1 cellular context compared by ENCODE assay signal in the genomic region with DNA sequence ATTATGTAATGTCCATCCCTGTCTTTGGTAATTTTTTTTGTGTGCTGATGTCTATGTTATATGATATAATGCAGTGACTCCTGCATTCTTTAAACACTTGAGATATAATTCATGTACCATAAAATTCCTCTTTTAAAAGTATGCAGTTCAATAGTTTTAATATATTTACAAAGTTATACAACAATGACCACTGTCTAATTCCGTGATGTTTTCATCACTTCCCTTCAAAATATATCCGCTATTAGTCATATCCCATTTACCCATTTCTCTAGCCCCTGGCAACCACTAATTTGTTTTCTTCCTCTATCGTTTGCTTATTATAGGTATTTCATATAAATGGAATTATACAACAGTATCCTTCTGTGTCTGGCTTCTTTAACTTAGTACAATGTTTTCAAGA.
TF ChIP-seq lines count a peak whose summit lies in the region.

No MANE protein-coding gene starts in this region.

TF ChIP-seq in IMR-90, 13 proteins besides CTCF, POLR2A, EP300 and RAD21:
- TF ChIP-seq NFE2L2 (IDR thresholded peaks at IDR 0.05; ENCODE audit: low read depth, low read length) (no peak), CHD1 (IDR thresholded peaks at IDR 0.05; ENCODE audit: low read depth, low read length) (no peak), RCOR1 (IDR thresholded peaks at IDR 0.05; ENCODE audit: insufficient replicate concordance, low read length) (no peak), FOS (IDR thresholded peaks at IDR 0.05; ENCODE audit: low read depth, low read length) (no peak), MAFK (IDR thresholded peaks at IDR 0.05; ENCODE audit: low read depth, low read length) (no peak), SMC3 (IDR thresholded peaks at IDR 0.05; ENCODE audit: low read depth, low read length) (no peak), CEBPB (IDR thresholded peaks at IDR 0.05; ENCODE audit: low read depth, low read length) (no peak), RFX5 (IDR thresholded peaks at IDR 0.05; ENCODE audit: low read depth, low read length) (no peak), MAZ (IDR thresholded peaks at IDR 0.05; ENCODE audit: borderline replicate concordance, low read depth, low read length) (no peak), MXI1 (IDR thresholded peaks at IDR 0.05; ENCODE audit: borderline replicate concordance, low read depth, low read length) (no peak), BHLHE40 (IDR thresholded peaks at IDR 0.05; ENCODE audit: low read depth, low read length) (no peak)
- TF ChIP-seq, protein P1, sequence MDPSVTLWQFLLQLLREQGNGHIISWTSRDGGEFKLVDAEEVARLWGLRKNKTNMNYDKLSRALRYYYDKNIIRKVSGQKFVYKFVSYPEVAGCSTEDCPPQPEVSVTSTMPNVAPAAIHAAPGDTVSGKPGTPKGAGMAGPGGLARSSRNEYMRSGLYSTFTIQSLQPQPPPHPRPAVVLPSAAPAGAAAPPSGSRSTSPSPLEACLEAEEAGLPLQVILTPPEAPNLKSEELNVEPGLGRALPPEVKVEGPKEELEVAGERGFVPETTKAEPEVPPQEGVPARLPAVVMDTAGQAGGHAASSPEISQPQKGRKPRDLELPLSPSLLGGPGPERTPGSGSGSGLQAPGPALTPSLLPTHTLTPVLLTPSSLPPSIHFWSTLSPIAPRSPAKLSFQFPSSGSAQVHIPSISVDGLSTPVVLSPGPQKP (IDR thresholded peaks at IDR 0.05; ENCODE audit: borderline replicate concordance, low read depth, low read length), result no peak
- TF ChIP-seq, protein P2, sequence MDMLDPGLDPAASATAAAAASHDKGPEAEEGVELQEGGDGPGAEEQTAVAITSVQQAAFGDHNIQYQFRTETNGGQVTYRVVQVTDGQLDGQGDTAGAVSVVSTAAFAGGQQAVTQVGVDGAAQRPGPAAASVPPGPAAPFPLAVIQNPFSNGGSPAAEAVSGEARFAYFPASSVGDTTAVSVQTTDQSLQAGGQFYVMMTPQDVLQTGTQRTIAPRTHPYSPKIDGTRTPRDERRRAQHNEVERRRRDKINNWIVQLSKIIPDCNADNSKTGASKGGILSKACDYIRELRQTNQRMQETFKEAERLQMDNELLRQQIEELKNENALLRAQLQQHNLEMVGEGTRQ (IDR thresholded peaks at IDR 0.05; ENCODE audit: low read depth, low read length), result no peak
TF ChIP-seq in IMR-90: peak in this region for 0.
